8 cellular contexts compared by ENCODE assay signal in the genomic region with DNA sequence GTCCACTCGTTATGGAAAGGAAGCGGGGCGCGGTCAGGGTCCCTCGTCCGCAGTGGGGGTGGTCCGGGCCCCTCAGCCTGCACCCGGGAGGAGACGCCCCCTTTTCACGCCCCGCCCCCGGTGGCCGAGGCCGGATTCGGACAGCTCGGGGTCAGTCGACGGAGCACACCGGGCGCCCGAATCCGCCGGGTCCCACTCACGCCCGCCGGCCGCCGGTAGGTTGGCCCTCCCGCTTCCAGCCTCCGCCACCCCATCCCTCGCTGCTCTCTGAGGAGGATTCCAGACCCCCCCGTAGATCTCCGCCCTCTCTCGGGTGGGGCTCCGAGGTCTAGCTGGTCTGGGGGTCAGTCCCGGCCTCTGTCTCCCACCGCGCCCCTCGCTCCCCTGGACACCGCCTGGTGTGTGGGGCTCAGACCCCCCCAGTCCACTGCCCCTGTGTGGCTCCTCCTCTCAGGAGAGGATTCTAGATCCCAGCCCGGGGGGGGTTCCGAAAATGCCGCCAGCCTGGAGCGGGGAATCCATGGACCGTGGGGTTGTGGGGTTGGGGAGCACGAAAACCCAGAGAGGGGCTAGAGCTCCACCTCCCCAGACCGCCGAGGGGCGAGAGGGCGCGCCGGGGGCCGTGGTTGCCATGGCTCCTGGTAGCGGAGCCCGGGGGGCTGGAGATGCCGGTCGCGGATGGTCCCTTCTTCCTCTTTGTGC. TPM values are rescaled to one million over a fixed set of nuclear protein-coding genes. Genes with fewer than 3 reads are reported as not detected.
DNase-seq lines count a peak whose midpoint lies in the region; ATAC-seq, FAIRE-seq and TF ChIP-seq lines count a peak whose summit lies in the region.

No MANE protein-coding gene starts in this region.

- WGBS in A549 (ENCODE audit: missing lambda C conversion rate): 5% methylated on average over 13 of the region's 58 CpGs
- 1 to 3% methylated on average over 18 to 58 of the region's 58 CpGs for WGBS in body of pancreas, 2 donors
- no CpG with 5 or more reads among the region's 58 CpGs for WGBS in mesendoderm (ENCODE audit: extremely low coverage, insufficient coverage, low lambda C conversion rate)

- POLR2A ChIA-PET in A549 (lab: Yijun Ruan, JAX): no interaction called here

- H3K27ac ChIP-seq in A549 (peak overlapping the region in 1 of 2 experiments; percentile 12; a peak in 1 of 6 replicates), body of pancreas (no peak overlapping the region), mesendoderm (ENCODE audit: low read depth, low read length) (no peak overlapping the region)

- no peaks in the 10 kb centered on the region for H3K79me1 ChIP-seq in mesendoderm (ENCODE audit: low read length)

- H3K4me2 ChIP-seq in A549 (peak overlapping the region; percentile 92), mesendoderm (ENCODE audit: low read length) (peak overlapping the region; percentile 51)

- H3K56ac ChIP-seq in mesendoderm (ENCODE audit: low read length): peak overlapping the region; percentile 86

- peak overlapping the region; percentile 81 for H3K9ac ChIP-seq in mesendoderm (ENCODE audit: low read length)

- H3K27me3 ChIP-seq in body of pancreas (peaks cover 4 to 26% of the 10 kb centered on the region in 2 donors), mesendoderm (ENCODE audit: insufficient read depth, low read length, poor library complexity) (no peaks in the 10 kb centered on the region)

- peak; percentile 38 to 66; a peak in 5 of 6 replicates for ATAC-seq in A549
- peak; percentile 35 for ATAC-seq in body of pancreas
- ATAC-seq in GM18520 (IDR thresholded peaks at IDR 0.05; ENCODE audit: unreplicated experiment): no peak

- DNase-seq in A549 (ENCODE audit: low read depth in 1 of 2, low spot score in 1 of 2) (peak in 1 of 2 experiments; percentile 7), GM20000 (ENCODE audit: low spot score) (peak; percentile 61), body of pancreas (peak in 1 of 4 donors; percentile 9), mesendoderm (peak; percentile 19), middle frontal gyrus (ENCODE audit: extremely low spot score, low spot score) (no peak), foreskin fibroblast (no peak), SHP77 treated with DMSO at 0.1 percent for 48 hours (lab: John Stamatoyannopoulos, UW) (no peak)

- H3K4ac ChIP-seq in mesendoderm (ENCODE audit: low read depth, low read length): no peak overlapping the region

- no peak overlapping the region for H2BK15ac ChIP-seq in mesendoderm (replicated peaks; ENCODE audit: low read depth)

- H3K23ac ChIP-seq in mesendoderm (ENCODE audit: low read length): peak overlapping the region; percentile 48

- H3K18ac ChIP-seq in mesendoderm (ENCODE audit: low read length): peak overlapping the region; percentile 75

- H3K79me2 ChIP-seq in mesendoderm (ENCODE audit: control insufficient read depth, insufficient read depth, low read length): peaks cover 4% of the 10 kb centered on the region

- no peaks in the 10 kb centered on the region for H3K9me3 ChIP-seq in A549
- no peaks in the 10 kb centered on the region for H3K9me3 ChIP-seq in body of pancreas

- peaks cover 17% of the 10 kb centered on the region; the same call in 2 of the 3 replicates for H3K4me1 ChIP-seq in A549
- peaks cover 23% of the 10 kb centered on the region for H3K4me1 ChIP-seq in body of pancreas
- peaks cover 9% of the 10 kb centered on the region for H3K4me1 ChIP-seq in mesendoderm (ENCODE audit: control insufficient read depth, low read depth, low read length)

- CTCF ChIA-PET in A549 (lab: Yijun Ruan, JAX): no interaction called here

- H4K8ac ChIP-seq in mesendoderm (ENCODE audit: low read depth, low read length): no peak overlapping the region

- intact Hi-C loops in body of pancreas (cut with DNase I): no loop called here

- no peak for TF ChIP-seq RAD21 in A549 (conservative IDR thresholded peaks at IDR 0.05 in 1 of 2, IDR thresholded peaks at IDR 0.05 in 1 of 2)

- H2AK5ac ChIP-seq in mesendoderm (ENCODE audit: low read length): no peak overlapping the region

- no peak for FAIRE-seq in A549 (lab: Jason Lieb, UNC)

- no peak overlapping the region for H4K5ac ChIP-seq in mesendoderm (ENCODE audit: low read length)

- no peak for TF ChIP-seq POLR2A in A549 (IDR thresholded peaks at IDR 0.05; ENCODE audit: low read length)
- TF ChIP-seq POLR2A in body of pancreas (IDR thresholded peaks at IDR 0.05): no peak

- no peak for TF ChIP-seq EP300 in A549 (IDR thresholded peaks at IDR 0.05)

- H2BK120ac ChIP-seq in mesendoderm (ENCODE audit: low read depth, low read length): peak overlapping the region; percentile 19

- TF ChIP-seq CTCF in A549 (IDR thresholded peaks at IDR 0.05) (no peak), GM20000 (IDR thresholded peaks at IDR 0.05; ENCODE audit: extremely low read depth, missing control alignments) (no peak), body of pancreas (IDR thresholded peaks at IDR 0.05) (no peak), foreskin fibroblast (IDR thresholded peaks at IDR 0.05; ENCODE audit: low read depth, low read length) (no peak)

- H3K4me3 ChIP-seq in A549: peak overlapping the region; percentile 41
- peak overlapping the region in 1 of 2 donors; percentile 20 for H3K4me3 ChIP-seq in body of pancreas
- H3K4me3 ChIP-seq in mesendoderm (ENCODE audit: low read length): peak overlapping the region; percentile 71
- no peak overlapping the region for H3K4me3 ChIP-seq in foreskin fibroblast (ENCODE audit: low read depth in 1 of 2, low read length in 2 of 2)

- H3K36me3 ChIP-seq in body of pancreas (replicated peaks in 1 of 2; ENCODE audit: insufficient read depth in 1 of 2, low read depth in 2 of 2) (no peaks in the 10 kb centered on the region), mesendoderm (ENCODE audit: control insufficient read depth, insufficient read depth, low read length) (no peaks in the 10 kb centered on the region)

- peak overlapping the region; percentile 29 for H2BK5ac ChIP-seq in mesendoderm (ENCODE audit: low read length)

TF ChIP-seq in A549, 52 proteins besides CTCF, POLR2A, EP300 and RAD21:
- TF ChIP-seq PHF8 (IDR thresholded peaks at IDR 0.05; ENCODE audit: borderline replicate concordance, low read depth): no peak
- TF ChIP-seq CHD4 (IDR thresholded peaks at IDR 0.05; ENCODE audit: borderline replicate concordance): no peak
- no peak for TF ChIP-seq HOXB5 (CRISPR knock-in tag; IDR thresholded peaks at IDR 0.05)
- no peak for TF ChIP-seq CEBPB (IDR thresholded peaks at IDR 0.05)
- TF ChIP-seq NPAS2 (CRISPR knock-in tag; IDR thresholded peaks at IDR 0.05; ENCODE audit: borderline replicate concordance): no peak
- TF ChIP-seq ZSCAN20 (CRISPR knock-in tag; IDR thresholded peaks at IDR 0.05): no peak
- TF ChIP-seq, protein P1, sequence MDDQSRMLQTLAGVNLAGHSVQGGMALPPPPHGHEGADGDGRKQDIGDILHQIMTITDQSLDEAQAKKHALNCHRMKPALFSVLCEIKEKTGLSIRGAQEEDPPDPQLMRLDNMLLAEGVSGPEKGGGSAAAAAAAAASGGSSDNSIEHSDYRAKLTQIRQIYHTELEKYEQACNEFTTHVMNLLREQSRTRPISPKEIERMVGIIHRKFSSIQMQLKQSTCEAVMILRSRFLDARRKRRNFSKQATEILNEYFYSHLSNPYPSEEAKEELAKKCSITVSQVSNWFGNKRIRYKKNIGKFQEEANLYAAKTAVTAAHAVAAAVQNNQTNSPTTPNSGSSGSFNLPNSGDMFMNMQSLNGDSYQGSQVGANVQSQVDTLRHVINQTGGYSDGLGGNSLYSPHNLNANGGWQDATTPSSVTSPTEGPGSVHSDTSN (IDR thresholded peaks at IDR 0.05): no peak
- TF ChIP-seq HDAC2 (IDR thresholded peaks at IDR 0.05): no peak
- TF ChIP-seq TP53 (CRISPR knock-in tag; IDR thresholded peaks at IDR 0.05): no peak
- TF ChIP-seq, protein P2, sequence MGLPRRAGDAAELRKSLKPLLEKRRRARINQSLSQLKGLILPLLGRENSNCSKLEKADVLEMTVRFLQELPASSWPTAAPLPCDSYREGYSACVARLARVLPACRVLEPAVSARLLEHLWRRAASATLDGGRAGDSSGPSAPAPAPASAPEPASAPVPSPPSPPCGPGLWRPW (IDR thresholded peaks at IDR 0.05): no peak
- TF ChIP-seq JUN (IDR thresholded peaks at IDR 0.05): no peak
- TF ChIP-seq GATA3 (IDR thresholded peaks at IDR 0.05; ENCODE audit: borderline replicate concordance): no peak
- TF ChIP-seq NR3C1 (IDR thresholded peaks at IDR 0.05): no peak
- no peak for TF ChIP-seq MYC (IDR thresholded peaks at IDR 0.05; ENCODE audit: borderline replicate concordance, low read length)
- TF ChIP-seq FOSB (CRISPR knock-in tag; IDR thresholded peaks at IDR 0.05): no peak

RNA-seq across cellular contexts. Expression of a gene that starts 0.7 kb away (rescaled TPM):
- polyA plus RNA-seq in A549 (2011; rRNA removed) (0.05 and 0.09 TPM in 2 replicates), A549 (2017; fragmentation: RNase III; extraction: RNeasy Plus Mini Kit Qiagen cat#74134 plus additional on column Dnase treatment) (not detected in 3 replicates)
- not detected in 2 replicates for polyA plus RNA-seq in A549 (2012; cell fraction: cytosol; rRNA removed)
- not detected in 2 replicates for polyA plus RNA-seq in A549 (2012; cell fraction: nucleus; rRNA removed)
- polyA minus RNA-seq in A549 (2011; rRNA and poly(A)+ RNA removed): not detected in 2 replicates
- total RNA-seq in body of pancreas: 10 to 100 TPM in 1 of 2 donors, 1 to 10 TPM in 1; 3.0 to 10.6 TPM
- polyA plus RNA-seq in mesendoderm (2013, experiment 1 of 2): 3.8 TPM
- polyA plus RNA-seq in mesendoderm (2013, experiment 2 of 2): 3.9 TPM

Comparison
In these comparisons a context has a peak if more than half of its experiments do, and no peak if none do; other contexts are left out.
1. DNase-seq: peak in GM20000 (single experiment) and mesendoderm (single experiment); none in middle frontal gyrus (single experiment), foreskin fibroblast (0 of 2) and SHP77 treated with DMSO at 0.1 percent for 48 hours (single experiment).
2. H3K4me3 ChIP-seq: peak in A549 (single experiment) and mesendoderm (single experiment); none in foreskin fibroblast (0 of 2).